In the genomic region with DNA sequence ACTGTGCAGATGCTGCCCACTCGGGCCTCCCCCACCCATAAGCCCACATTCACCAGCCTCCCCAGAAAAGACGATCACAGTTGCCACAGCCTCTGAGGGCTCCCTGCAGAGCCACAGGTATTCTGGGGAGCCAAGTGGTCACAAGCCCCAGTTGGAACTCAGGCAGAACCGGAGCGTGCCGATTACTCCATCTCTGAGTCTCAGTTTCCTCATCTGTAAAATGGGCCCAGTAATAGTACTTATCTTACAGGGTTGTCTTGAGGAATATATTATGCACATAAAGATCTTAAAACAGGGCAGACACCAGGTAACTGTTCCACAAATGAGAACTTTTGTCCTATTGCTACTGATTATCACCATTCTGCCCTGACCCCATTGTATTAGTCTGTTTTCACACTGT, we compare ENCODE assay signal across 2 cellular contexts.
TF ChIP-seq lines count a peak whose summit lies in the region.

No MANE protein-coding gene starts in this region.

TF ChIP-seq in GM23338, 12 proteins besides CTCF, POLR2A, EP300 and RAD21 (continued from another document):
- TF ChIP-seq, protein P1, sequence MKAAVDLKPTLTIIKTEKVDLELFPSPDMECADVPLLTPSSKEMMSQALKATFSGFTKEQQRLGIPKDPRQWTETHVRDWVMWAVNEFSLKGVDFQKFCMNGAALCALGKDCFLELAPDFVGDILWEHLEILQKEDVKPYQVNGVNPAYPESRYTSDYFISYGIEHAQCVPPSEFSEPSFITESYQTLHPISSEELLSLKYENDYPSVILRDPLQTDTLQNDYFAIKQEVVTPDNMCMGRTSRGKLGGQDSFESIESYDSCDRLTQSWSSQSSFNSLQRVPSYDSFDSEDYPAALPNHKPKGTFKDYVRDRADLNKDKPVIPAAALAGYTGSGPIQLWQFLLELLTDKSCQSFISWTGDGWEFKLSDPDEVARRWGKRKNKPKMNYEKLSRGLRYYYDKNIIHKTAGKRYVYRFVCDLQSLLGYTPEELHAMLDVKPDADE (IDR thresholded peaks at IDR 0.05), result no peak
- TF ChIP-seq EZH2 (IDR thresholded peaks at IDR 0.05; ENCODE audit: low read depth, unreplicated experiment) (no peak), POLR2AphosphoS5 (IDR thresholded peaks at IDR 0.05; ENCODE audit: low read depth) (no peak), JUNB (IDR thresholded peaks at IDR 0.05; ENCODE audit: unreplicated experiment) (no peak), STAT1 (IDR thresholded peaks at IDR 0.05; ENCODE audit: unreplicated experiment) (no peak), EZH2phosphoT487 (IDR thresholded peaks at IDR 0.05; ENCODE audit: unreplicated experiment) (no peak)
- TF ChIP-seq, protein P2, sequence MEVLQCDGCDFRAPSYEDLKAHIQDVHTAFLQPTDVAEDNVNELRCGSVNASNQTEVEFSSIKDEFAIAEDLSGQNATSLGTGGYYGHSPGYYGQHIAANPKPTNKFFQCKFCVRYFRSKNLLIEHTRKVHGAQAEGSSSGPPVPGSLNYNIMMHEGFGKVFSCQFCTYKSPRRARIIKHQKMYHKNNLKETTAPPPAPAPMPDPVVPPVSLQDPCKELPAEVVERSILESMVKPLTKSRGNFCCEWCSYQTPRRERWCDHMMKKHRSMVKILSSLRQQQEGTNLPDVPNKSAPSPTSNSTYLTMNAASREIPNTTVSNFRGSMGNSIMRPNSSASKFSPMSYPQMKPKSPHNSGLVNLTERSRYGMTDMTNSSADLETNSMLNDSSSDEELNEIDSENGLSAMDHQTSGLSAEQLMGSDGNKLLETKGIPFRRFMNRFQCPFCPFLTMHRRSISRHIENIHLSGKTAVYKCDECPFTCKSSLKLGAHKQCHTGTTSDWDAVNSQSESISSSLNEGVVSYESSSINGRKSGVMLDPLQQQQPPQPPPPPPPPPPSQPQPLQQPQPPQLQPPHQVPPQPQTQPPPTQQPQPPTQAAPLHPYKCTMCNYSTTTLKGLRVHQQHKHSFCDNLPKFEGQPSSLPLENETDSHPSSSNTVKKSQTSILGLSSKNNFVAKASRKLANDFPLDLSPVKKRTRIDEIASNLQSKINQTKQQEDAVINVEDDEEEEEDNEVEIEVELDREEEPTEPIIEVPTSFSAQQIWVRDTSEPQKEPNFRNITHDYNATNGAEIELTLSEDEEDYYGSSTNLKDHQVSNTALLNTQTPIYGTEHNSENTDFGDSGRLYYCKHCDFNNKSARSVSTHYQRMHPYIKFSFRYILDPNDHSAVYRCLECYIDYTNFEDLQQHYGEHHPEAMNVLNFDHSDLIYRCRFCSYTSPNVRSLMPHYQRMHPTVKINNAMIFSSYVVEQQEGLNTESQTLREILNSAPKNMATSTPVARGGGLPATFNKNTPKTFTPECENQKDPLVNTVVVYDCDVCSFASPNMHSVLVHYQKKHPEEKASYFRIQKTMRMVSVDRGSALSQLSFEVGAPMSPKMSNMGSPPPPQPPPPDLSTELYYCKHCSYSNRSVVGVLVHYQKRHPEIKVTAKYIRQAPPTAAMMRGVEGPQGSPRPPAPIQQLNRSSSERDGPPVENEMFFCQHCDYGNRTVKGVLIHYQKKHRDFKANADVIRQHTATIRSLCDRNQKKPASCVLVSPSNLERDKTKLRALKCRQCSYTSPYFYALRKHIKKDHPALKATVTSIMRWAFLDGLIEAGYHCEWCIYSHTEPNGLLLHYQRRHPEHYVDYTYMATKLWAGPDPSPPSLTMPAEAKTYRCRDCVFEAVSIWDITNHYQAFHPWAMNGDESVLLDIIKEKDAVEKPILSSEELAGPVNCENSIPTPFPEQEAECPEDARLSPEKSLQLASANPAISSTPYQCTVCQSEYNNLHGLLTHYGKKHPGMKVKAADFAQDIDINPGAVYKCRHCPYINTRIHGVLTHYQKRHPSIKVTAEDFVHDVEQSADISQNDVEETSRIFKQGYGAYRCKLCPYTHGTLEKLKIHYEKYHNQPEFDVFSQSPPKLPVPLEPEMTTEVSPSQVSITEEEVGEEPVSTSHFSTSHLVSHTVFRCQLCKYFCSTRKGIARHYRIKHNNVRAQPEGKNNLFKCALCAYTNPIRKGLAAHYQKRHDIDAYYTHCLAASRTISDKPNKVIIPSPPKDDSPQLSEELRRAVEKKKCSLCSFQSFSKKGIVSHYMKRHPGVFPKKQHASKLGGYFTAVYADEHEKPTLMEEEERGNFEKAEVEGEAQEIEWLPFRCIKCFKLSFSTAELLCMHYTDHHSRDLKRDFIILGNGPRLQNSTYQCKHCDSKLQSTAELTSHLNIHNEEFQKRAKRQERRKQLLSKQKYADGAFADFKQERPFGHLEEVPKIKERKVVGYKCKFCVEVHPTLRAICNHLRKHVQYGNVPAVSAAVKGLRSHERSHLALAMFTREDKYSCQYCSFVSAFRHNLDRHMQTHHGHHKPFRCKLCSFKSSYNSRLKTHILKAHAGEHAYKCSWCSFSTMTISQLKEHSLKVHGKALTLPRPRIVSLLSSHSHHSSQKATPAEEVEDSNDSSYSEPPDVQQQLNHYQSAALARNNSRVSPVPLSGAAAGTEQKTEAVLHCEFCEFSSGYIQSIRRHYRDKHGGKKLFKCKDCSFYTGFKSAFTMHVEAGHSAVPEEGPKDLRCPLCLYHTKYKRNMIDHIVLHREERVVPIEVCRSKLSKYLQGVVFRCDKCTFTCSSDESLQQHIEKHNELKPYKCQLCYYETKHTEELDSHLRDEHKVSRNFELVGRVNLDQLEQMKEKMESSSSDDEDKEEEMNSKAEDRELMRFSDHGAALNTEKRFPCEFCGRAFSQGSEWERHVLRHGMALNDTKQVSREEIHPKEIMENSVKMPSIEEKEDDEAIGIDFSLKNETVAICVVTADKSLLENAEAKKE (CRISPR knock-in tag; IDR thresholded peaks at IDR 0.05), result no peak
- TF ChIP-seq, protein P3, sequence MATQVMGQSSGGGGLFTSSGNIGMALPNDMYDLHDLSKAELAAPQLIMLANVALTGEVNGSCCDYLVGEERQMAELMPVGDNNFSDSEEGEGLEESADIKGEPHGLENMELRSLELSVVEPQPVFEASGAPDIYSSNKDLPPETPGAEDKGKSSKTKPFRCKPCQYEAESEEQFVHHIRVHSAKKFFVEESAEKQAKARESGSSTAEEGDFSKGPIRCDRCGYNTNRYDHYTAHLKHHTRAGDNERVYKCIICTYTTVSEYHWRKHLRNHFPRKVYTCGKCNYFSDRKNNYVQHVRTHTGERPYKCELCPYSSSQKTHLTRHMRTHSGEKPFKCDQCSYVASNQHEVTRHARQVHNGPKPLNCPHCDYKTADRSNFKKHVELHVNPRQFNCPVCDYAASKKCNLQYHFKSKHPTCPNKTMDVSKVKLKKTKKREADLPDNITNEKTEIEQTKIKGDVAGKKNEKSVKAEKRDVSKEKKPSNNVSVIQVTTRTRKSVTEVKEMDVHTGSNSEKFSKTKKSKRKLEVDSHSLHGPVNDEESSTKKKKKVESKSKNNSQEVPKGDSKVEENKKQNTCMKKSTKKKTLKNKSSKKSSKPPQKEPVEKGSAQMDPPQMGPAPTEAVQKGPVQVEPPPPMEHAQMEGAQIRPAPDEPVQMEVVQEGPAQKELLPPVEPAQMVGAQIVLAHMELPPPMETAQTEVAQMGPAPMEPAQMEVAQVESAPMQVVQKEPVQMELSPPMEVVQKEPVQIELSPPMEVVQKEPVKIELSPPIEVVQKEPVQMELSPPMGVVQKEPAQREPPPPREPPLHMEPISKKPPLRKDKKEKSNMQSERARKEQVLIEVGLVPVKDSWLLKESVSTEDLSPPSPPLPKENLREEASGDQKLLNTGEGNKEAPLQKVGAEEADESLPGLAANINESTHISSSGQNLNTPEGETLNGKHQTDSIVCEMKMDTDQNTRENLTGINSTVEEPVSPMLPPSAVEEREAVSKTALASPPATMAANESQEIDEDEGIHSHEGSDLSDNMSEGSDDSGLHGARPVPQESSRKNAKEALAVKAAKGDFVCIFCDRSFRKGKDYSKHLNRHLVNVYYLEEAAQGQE (IDR thresholded peaks at IDR 0.05; ENCODE audit: unreplicated experiment), result no peak

TF ChIP-seq in WTC11, 78 proteins besides CTCF, POLR2A, EP300 and RAD21:
- no peak for TF ChIP-seq ZNF532 (CRISPR knock-in tag; IDR thresholded peaks at IDR 0.05; ENCODE audit: borderline replicate concordance)
- TF ChIP-seq NFE2L1 (CRISPR knock-in tag; IDR thresholded peaks at IDR 0.05), result no peak
- TF ChIP-seq USF1 (CRISPR knock-in tag; IDR thresholded peaks at IDR 0.05), result no peak
- 0 out of 2 replicates have a peak, but pooled peaks have one; percentile 53 for TF ChIP-seq GTF2I (CRISPR knock-in tag; conservative IDR thresholded peaks at IDR 0.05)
- TF ChIP-seq ZNF121 (CRISPR knock-in tag; IDR thresholded peaks at IDR 0.05), result no peak
- TF ChIP-seq MLX (CRISPR knock-in tag; IDR thresholded peaks at IDR 0.05), result no peak
- TF ChIP-seq E2F4 (CRISPR knock-in tag; IDR thresholded peaks at IDR 0.05; ENCODE audit: borderline replicate concordance, low read depth), result no peak
TF ChIP-seq in WTC11: peak in this region for 1.
